Comparison of ENCODE assay signal across 21 cellular contexts in the genomic region with DNA sequence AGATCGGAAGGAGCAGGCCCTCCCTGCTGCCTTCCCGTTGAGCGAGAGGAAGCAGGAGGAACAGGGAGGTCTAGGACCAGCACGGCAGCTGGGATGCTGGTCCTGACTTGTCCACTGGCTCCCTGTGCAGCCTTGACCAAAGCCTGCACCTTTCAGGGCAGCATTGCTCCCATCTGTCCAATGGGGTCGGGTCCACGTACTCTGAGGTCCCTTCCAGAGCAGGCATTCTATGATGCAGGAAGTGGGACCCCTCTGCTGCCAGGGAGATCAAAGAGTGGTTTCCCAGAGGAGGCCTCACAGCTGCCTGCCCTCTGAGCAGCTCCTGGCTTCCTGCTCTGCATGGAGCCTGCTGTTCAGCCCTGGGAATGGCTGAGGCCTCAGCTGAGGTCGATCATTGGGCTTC. TPM values are rescaled to one million over a fixed set of nuclear protein-coding genes. Genes with fewer than 3 reads are reported as not detected.
DNase-seq lines count a peak whose midpoint lies in the region; ATAC-seq and TF ChIP-seq lines count a peak whose summit lies in the region.
"Had no signal": no experiment of that assay in that cellular context is flagged by ENCODE, and none has a peak within 500 bp of the region (broad histone marks: within the 10 kb centered on the region; RNA-seq: fewer than 3 reads in every experiment).

No MANE protein-coding gene starts in this region.

- H3K4me3 ChIP-seq in RWPE2 (ENCODE audit: severe bottlenecking) (no peak overlapping the region), left ventricle myocardium inferior (no peak overlapping the region), neuronal stem cell (ENCODE audit: low read length in 2 of 2) (no peak overlapping the region)

- peak overlapping the region; percentile 32 for H3K23ac ChIP-seq in neuronal stem cell (ENCODE audit: low read depth, low read length, poor library complexity)

- TF ChIP-seq CTCF in RWPE2 (IDR thresholded peaks at IDR 0.05; ENCODE audit: poor library complexity, severe bottlenecking) (no peak), left ventricle myocardium inferior (IDR thresholded peaks at IDR 0.05; ENCODE audit: borderline replicate concordance) (no peak)

- peak overlapping the region; percentile 90 for H2AFZ ChIP-seq in neuronal stem cell (ENCODE audit: low read length)

- no peak overlapping the region for H2BK15ac ChIP-seq in neuronal stem cell (ENCODE audit: low read length)

- H2BK5ac ChIP-seq in neuronal stem cell (ENCODE audit: low read length): no peak overlapping the region

- H2BK12ac ChIP-seq in neuronal stem cell (ENCODE audit: low read length): no peak overlapping the region

- H4K8ac ChIP-seq in neuronal stem cell (ENCODE audit: low read depth, low read length): peak overlapping the region; percentile 5

- intact Hi-C loops in left ventricle myocardium inferior (cut with micrococcal nuclease): no loop called here

- no CpG with 5 or more reads among the region's 7 CpGs for WGBS in neuronal stem cell (ENCODE audit: extremely low coverage in 2 of 2, insufficient read length in 2 of 2, insufficient replicate concordance in 1 of 2), 2 donors

- no peaks in the 10 kb centered on the region for H3K36me3 ChIP-seq in RWPE2 (ENCODE audit: low read depth)
- no peaks in the 10 kb centered on the region for H3K36me3 ChIP-seq in left ventricle myocardium inferior
- no peaks in the 10 kb centered on the region for H3K36me3 ChIP-seq in neuronal stem cell (replicated peaks in 1 of 2; ENCODE audit: control insufficient read depth in 2 of 2, insufficient read depth in 2 of 2, low read length in 2 of 2)
- H3K36me3 ChIP-seq: neutrophil had no signal

- H3K9me3 ChIP-seq in RWPE2 (ENCODE audit: severe bottlenecking) (no peaks in the 10 kb centered on the region), left ventricle myocardium inferior (replicated peaks) (no peaks in the 10 kb centered on the region), neuronal stem cell (replicated peaks in 1 of 2; ENCODE audit: control insufficient read depth in 2 of 2, insufficient read depth in 1 of 2, low read depth in 1 of 2, low read length in 2 of 2) (no peaks in the 10 kb centered on the region)
- H3K9me3 ChIP-seq: neutrophil had no signal

- no peak overlapping the region for H3K4ac ChIP-seq in neuronal stem cell (ENCODE audit: low read length)

- no peaks in the 10 kb centered on the region for H3K79me1 ChIP-seq in neuronal stem cell (ENCODE audit: low read depth, low read length)

- no peak overlapping the region for H3K4me2 ChIP-seq in neuronal stem cell (ENCODE audit: insufficient read depth, low read length, poor library complexity, severe bottlenecking)

- H3K18ac ChIP-seq in neuronal stem cell (ENCODE audit: low read length): no peak overlapping the region

- H2BK120ac ChIP-seq in neuronal stem cell (ENCODE audit: low read depth, low read length): no peak overlapping the region

- 0 out of 3 replicates have a peak, but pooled peaks have one; percentile 38 for ATAC-seq in RWPE2 (ENCODE audit: low read depth)

- H3K9ac ChIP-seq in neuronal stem cell (ENCODE audit: low read depth, low read length, poor library complexity): no peak overlapping the region

- H3K27ac ChIP-seq in RWPE2 (ENCODE audit: poor library complexity, severe bottlenecking) (peak overlapping the region; percentile 15), left ventricle myocardium inferior (replicated peaks) (peak overlapping the region; percentile 69), neuronal stem cell (replicated peaks; ENCODE audit: low read length) (no peak overlapping the region)
- H3K27ac ChIP-seq: neutrophil had no signal

- no peaks in the 10 kb centered on the region for H3K4me1 ChIP-seq in RWPE2 (ENCODE audit: insufficient read depth, poor library complexity, severe bottlenecking)
- peaks cover 22% of the 10 kb centered on the region for H3K4me1 ChIP-seq in left ventricle myocardium inferior
- peaks cover 2 to 12% of the 10 kb centered on the region in 2 donors for H3K4me1 ChIP-seq in neuronal stem cell (ENCODE audit: control insufficient read depth in 2 of 2, insufficient read depth in 1 of 2, low read depth in 1 of 2, low read length in 2 of 2)

- H3K27me3 ChIP-seq in RWPE2 (ENCODE audit: insufficient read depth, poor library complexity, severe bottlenecking): no peaks in the 10 kb centered on the region
- H3K27me3 ChIP-seq in left ventricle myocardium inferior (ENCODE audit: low read depth): no peaks in the 10 kb centered on the region
- H3K27me3 ChIP-seq in neuronal stem cell (ENCODE audit: control insufficient read depth in 3 of 3, insufficient read depth in 3 of 3, low read depth in 1 of 3, low read length in 3 of 3): no peaks in the 10 kb centered on the region

- H4K91ac ChIP-seq in neuronal stem cell (ENCODE audit: low read depth, low read length, poor library complexity): no peak overlapping the region

- DNase-seq in D341Med (ENCODE audit: low spot score) (peak; percentile 10), RWPE2 (ENCODE audit: low spot score) (no peak), left ventricle myocardium inferior (no peak), neuronal stem cell (ENCODE audit: low spot score) (no peak), HuH-7.5 (ENCODE audit: low spot score) (no peak), NCI-H2107 treated with DMSO at 0.1 percent for 48 hours (lab: John Stamatoyannopoulos, UW; ENCODE audit: unreplicated experiment) (no peak), NCI-H82 (lab: John Stamatoyannopoulos, UW) (no peak)
- no peak for DNase-seq in stimulated activated CD4-positive, alpha-beta T cell treated with anti-CD3 and anti-CD28 coated beads, Interleukin-2, amount 100 ng/mL, for 48 hours
- DNase-seq: ACHN; activated CD4-positive, alpha-beta memory T cell treated with anti-CD3 and anti-CD28 coated beads, Interleukin-2, amount 10 ng/mL, durations not matched to agents 7 days and 5 days; activated naive CD4-positive, alpha-beta T cell treated with anti-CD3 and anti-CD28 coated beads, Interleukin-2, amount 10 ng/mL, durations not matched to agents 7 days and 5 days; activated T-cell treated with anti-CD3 and anti-CD28 coated beads, Interleukin-2, amount 50 U/mL, for 1 hour; CD4-positive, CD25-positive, alpha-beta regulatory T cell; effector memory CD4-positive, alpha-beta T cell; Karpas-422; kidney; midbrain; NCI-H1105; NCI-H526 treated with DMSO at 0.1 percent for 48 hours; SHP77 treated with DMSO at 0.1 percent for 48 hours had no signal

- H3K14ac ChIP-seq in neuronal stem cell (ENCODE audit: low read length): no peak overlapping the region

- no peak overlapping the region for H2AK5ac ChIP-seq in neuronal stem cell (ENCODE audit: low read depth, low read length)

RNA-seq across cellular contexts. Expression of gene ZNF362, which starts 21.7 kb away (rescaled TPM):
- 32.4 TPM for total RNA-seq in left ventricle myocardium inferior
- 42.6 TPM for polyA plus RNA-seq in neuronal stem cell (2013, experiment 1 of 2)
- 45.2 TPM for polyA plus RNA-seq in neuronal stem cell (2013, experiment 2 of 2)

RNA-seq across cellular contexts. Expression of gene TRIM62, which starts 52.7 kb away (rescaled TPM):
- 2.3 TPM for total RNA-seq in left ventricle myocardium inferior
- 3.4 TPM for polyA plus RNA-seq in neuronal stem cell (2013, experiment 1 of 2)
- 3.4 TPM for polyA plus RNA-seq in neuronal stem cell (2013, experiment 2 of 2)
